24 cellular contexts compared by ENCODE assay signal in the genomic region with DNA sequence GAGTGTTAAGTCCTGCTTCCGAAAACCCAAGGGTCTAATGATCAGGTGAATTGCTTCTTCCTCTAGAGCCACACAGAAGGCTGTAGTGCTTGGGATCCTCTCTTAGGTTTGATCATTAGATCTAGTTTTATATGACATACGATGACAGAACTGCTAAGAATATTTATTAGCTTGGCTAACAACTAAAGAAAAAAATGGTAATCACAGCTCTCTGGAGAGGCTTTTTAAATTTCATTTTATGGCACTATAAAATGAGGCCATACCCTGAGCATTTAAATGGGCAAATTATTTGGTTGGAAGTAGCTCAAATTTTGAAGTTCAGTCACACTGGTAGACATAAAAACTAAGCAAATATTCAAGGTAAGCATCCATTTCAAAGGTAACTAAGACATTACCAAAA.
DNase-seq lines count a peak whose midpoint lies in the region; ATAC-seq and TF ChIP-seq lines count a peak whose summit lies in the region.
"Had no signal": no experiment of that assay in that cellular context is flagged by ENCODE, and none has a peak within 500 bp of the region (broad histone marks: within the 10 kb centered on the region; RNA-seq: fewer than 3 reads in every experiment).

No MANE protein-coding gene starts in this region.

- no peak overlapping the region for H3K27ac ChIP-seq in HEK293 (ENCODE audit: extremely low read depth, low read depth, low read length)
- H3K27ac ChIP-seq in transverse colon = no peak overlapping the region
- H3K27ac ChIP-seq: 22Rv1; A549; BLaER1 treated with 17β-estradiol and CSF1 and Interleukin-3, amounts not matched to agents 10 nM and 100 nM; C4-2B had no signal

- H3K27me3 Mint-ChIP-seq in mesothelial cell of epicardium (ENCODE audit: low read depth) (no peaks in the 10 kb centered on the region), progenitor cell of endocrine pancreas (no peaks in the 10 kb centered on the region)
- H3K27me3 Mint-ChIP-seq: CD4-positive, alpha-beta memory T cell; CD4-positive, CD25-positive, alpha-beta regulatory T cell; CD8-positive, alpha-beta memory T cell had no signal

- ATAC-seq in HG03139 (IDR thresholded peaks at IDR 0.05; ENCODE audit: unreplicated experiment) (no peak), HG02678 (IDR thresholded peaks at IDR 0.05; ENCODE audit: unreplicated experiment) (no peak)
- ATAC-seq: A549, GM12878 had no signal

- intact Hi-C loops in transverse colon (cut with DNase I; ENCODE audit: low total_unique reads) = no loop called here

- H3K36me3 Mint-ChIP-seq in mesothelial cell of epicardium (peaks cover 13% of the 10 kb centered on the region), progenitor cell of endocrine pancreas (ENCODE audit: insufficient read depth) (no peaks in the 10 kb centered on the region)
- H3K36me3 Mint-ChIP-seq: CD4-positive, alpha-beta memory T cell; CD4-positive, CD25-positive, alpha-beta regulatory T cell; CD8-positive, alpha-beta memory T cell had no signal

- H3K36me3 ChIP-seq in HEK293 (ENCODE audit: control insufficient read depth in 2 of 2, insufficient read depth in 1 of 2, low read length in 2 of 2) (no peaks in the 10 kb centered on the region), transverse colon (no peaks in the 10 kb centered on the region)
- H3K36me3 ChIP-seq: BLaER1 treated with 17β-estradiol and CSF1 and Interleukin-3, amounts not matched to agents 10 nM and 100 nM had no signal

- H3K9me3 ChIP-seq in HEK293 (ENCODE audit: control insufficient read depth, insufficient read depth, low read depth, low read length) (no peaks in the 10 kb centered on the region), transverse colon (no peaks in the 10 kb centered on the region)
- H3K9me3 ChIP-seq: A549 had no signal

- in situ Hi-C loops in transverse colon (cut with MboI; ENCODE audit: low pct_ligation_motif_present in 1 of 4, low pct_unique_long_range_greater_than_20kb in 1 of 4, low sequenced_read_pairs in 3 of 4) = no loop called here

- POLR2A ChIA-PET in HEK293 (lab: Yijun Ruan, JAX) = no interaction called here

- CTCF ChIA-PET in HEK293 (lab: Yijun Ruan, JAX) = no interaction called here

- peaks cover 39% of the 10 kb centered on the region for H3K4me1 Mint-ChIP-seq in mesothelial cell of epicardium
- H3K4me1 Mint-ChIP-seq in progenitor cell of endocrine pancreas (ENCODE audit: low read depth) = peaks cover 12% of the 10 kb centered on the region
- H3K4me1 Mint-ChIP-seq: CD4-positive, alpha-beta memory T cell; CD4-positive, CD25-positive, alpha-beta regulatory T cell had no signal

- H3K27me3 ChIP-seq in transverse colon = no peaks in the 10 kb centered on the region

- 64 to 71% methylated on average over 2 of the region's 2 CpGs for WGBS in transverse colon (ENCODE audit: low coverage in 1 of 2), 2 donors

- H3K9me3 Mint-ChIP-seq in mesothelial cell of epicardium (peaks cover 20% of the 10 kb centered on the region), progenitor cell of endocrine pancreas (ENCODE audit: low read depth) (peaks cover 4% of the 10 kb centered on the region)

- H3K4me3 ChIP-seq in HEK293 (ENCODE audit: low read depth, low read length) (no peak overlapping the region), LNCaP clone FGC (ENCODE audit: low read depth, low read length) (no peak overlapping the region), transverse colon (no peak overlapping the region)
- H3K4me3 ChIP-seq: A549; BLaER1 treated with 17β-estradiol and CSF1 and Interleukin-3, amounts not matched to agents 10 nM and 100 nM; GM12878 had no signal

- TF ChIP-seq CTCF in HEK293 (tag by site-specific recombination; IDR thresholded peaks at IDR 0.05) (no peak), LNCaP clone FGC (IDR thresholded peaks at IDR 0.05; ENCODE audit: control insufficient read depth, extremely low read depth, insufficient read depth) (no peak), mesothelial cell of epicardium (IDR thresholded peaks at IDR 0.05; ENCODE audit: unreplicated experiment) (no peak), progenitor cell of endocrine pancreas (IDR thresholded peaks at IDR 0.05; ENCODE audit: unreplicated experiment) (no peak), transverse colon (IDR thresholded peaks at IDR 0.05) (no peak)

- TF ChIP-seq EP300 in transverse colon (IDR thresholded peaks at IDR 0.05; ENCODE audit: low read depth) = no peak

- TF ChIP-seq POLR2A in transverse colon (IDR thresholded peaks at IDR 0.05) = no peak

- DNase-seq in LNCaP clone FGC (ENCODE audit: low read depth) (peak; percentile 43), mesothelial cell of epicardium (ENCODE audit: low spot score in 2 of 2, unreplicated experiment in 2 of 2) (no peak), progenitor cell of endocrine pancreas (ENCODE audit: low spot score, unreplicated experiment) (no peak), transverse colon (no peak)
- DNase-seq: AML-193; CD4-positive, alpha-beta memory T cell; CD4-positive, CD25-positive, alpha-beta regulatory T cell; CD8-positive, alpha-beta memory T cell; COR-L47; DMS 273 treated with DMSO at 0.1 percent for 48 hours; DMS153; DMS53; DMS79; DND-41; GDM1 had no signal

- no peaks in the 10 kb centered on the region for H3K4me1 ChIP-seq in HEK293 (ENCODE audit: control insufficient read depth, insufficient read depth, low read length)
- no peaks in the 10 kb centered on the region for H3K4me1 ChIP-seq in transverse colon
- H3K4me1 ChIP-seq: A549 had no signal

- H3K4me3 Mint-ChIP-seq in mesothelial cell of epicardium = no peak overlapping the region
- no peak overlapping the region for H3K4me3 Mint-ChIP-seq in progenitor cell of endocrine pancreas (ENCODE audit: low read depth)
- H3K4me3 Mint-ChIP-seq: B cell; CD4-positive, alpha-beta memory T cell; CD4-positive, CD25-positive, alpha-beta regulatory T cell; CD8-positive, alpha-beta memory T cell had no signal

- H3K27ac Mint-ChIP-seq in mesothelial cell of epicardium = peak overlapping the region; percentile 85
- H3K27ac Mint-ChIP-seq in progenitor cell of endocrine pancreas = peak overlapping the region; percentile 4
- H3K27ac Mint-ChIP-seq: B cell; CD4-positive, alpha-beta memory T cell; CD4-positive, CD25-positive, alpha-beta regulatory T cell; CD8-positive, alpha-beta memory T cell had no signal

TF ChIP-seq in HEK293, 187 proteins besides CTCF, POLR2A, EP300 and RAD21 (continues in another document):
- TF ChIP-seq, protein P1, sequence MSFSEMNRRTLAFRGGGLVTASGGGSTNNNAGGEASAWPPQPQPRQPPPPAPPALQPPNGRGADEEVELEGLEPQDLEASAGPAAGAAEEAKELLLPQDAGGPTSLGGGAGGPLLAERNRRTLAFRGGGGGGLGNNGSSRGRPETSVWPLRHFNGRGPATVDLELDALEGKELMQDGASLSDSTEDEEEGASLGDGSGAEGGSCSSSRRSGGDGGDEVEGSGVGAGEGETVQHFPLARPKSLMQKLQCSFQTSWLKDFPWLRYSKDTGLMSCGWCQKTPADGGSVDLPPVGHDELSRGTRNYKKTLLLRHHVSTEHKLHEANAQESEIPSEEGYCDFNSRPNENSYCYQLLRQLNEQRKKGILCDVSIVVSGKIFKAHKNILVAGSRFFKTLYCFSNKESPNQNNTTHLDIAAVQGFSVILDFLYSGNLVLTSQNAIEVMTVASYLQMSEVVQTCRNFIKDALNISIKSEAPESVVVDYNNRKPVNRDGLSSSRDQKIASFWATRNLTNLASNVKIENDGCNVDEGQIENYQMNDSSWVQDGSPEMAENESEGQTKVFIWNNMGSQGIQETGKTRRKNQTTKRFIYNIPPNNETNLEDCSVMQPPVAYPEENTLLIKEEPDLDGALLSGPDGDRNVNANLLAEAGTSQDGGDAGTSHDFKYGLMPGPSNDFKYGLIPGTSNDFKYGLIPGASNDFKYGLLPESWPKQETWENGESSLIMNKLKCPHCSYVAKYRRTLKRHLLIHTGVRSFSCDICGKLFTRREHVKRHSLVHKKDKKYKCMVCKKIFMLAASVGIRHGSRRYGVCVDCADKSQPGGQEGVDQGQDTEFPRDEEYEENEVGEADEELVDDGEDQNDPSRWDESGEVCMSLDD (tag by site-specific recombination; IDR thresholded peaks at IDR 0.05) = no peak
- peak; percentile 70 for TF ChIP-seq FEZF1 (tag by site-specific recombination; IDR thresholded peaks at IDR 0.05)
- TF ChIP-seq, protein P2, sequence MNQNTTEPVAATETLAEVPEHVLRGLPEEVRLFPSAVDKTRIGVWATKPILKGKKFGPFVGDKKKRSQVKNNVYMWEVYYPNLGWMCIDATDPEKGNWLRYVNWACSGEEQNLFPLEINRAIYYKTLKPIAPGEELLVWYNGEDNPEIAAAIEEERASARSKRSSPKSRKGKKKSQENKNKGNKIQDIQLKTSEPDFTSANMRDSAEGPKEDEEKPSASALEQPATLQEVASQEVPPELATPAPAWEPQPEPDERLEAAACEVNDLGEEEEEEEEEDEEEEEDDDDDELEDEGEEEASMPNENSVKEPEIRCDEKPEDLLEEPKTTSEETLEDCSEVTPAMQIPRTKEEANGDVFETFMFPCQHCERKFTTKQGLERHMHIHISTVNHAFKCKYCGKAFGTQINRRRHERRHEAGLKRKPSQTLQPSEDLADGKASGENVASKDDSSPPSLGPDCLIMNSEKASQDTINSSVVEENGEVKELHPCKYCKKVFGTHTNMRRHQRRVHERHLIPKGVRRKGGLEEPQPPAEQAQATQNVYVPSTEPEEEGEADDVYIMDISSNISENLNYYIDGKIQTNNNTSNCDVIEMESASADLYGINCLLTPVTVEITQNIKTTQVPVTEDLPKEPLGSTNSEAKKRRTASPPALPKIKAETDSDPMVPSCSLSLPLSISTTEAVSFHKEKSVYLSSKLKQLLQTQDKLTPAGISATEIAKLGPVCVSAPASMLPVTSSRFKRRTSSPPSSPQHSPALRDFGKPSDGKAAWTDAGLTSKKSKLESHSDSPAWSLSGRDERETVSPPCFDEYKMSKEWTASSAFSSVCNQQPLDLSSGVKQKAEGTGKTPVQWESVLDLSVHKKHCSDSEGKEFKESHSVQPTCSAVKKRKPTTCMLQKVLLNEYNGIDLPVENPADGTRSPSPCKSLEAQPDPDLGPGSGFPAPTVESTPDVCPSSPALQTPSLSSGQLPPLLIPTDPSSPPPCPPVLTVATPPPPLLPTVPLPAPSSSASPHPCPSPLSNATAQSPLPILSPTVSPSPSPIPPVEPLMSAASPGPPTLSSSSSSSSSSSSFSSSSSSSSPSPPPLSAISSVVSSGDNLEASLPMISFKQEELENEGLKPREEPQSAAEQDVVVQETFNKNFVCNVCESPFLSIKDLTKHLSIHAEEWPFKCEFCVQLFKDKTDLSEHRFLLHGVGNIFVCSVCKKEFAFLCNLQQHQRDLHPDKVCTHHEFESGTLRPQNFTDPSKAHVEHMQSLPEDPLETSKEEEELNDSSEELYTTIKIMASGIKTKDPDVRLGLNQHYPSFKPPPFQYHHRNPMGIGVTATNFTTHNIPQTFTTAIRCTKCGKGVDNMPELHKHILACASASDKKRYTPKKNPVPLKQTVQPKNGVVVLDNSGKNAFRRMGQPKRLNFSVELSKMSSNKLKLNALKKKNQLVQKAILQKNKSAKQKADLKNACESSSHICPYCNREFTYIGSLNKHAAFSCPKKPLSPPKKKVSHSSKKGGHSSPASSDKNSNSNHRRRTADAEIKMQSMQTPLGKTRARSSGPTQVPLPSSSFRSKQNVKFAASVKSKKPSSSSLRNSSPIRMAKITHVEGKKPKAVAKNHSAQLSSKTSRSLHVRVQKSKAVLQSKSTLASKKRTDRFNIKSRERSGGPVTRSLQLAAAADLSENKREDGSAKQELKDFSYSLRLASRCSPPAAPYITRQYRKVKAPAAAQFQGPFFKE (tag by site-specific recombination; IDR thresholded peaks at IDR 0.05; ENCODE audit: borderline replicate concordance) = no peak
